ENCODE assay signal across 31 cellular contexts in genomic region chr4:77332696-77333270, GRCh38.
DNase-seq lines count a peak whose midpoint lies in the region; ATAC-seq and TF ChIP-seq lines count a peak whose summit lies in the region.
"Had no signal": no experiment of that assay in that cellular context is flagged by ENCODE, and none has a peak within 500 bp of the region (broad histone marks: within the 10 kb centered on the region; RNA-seq: fewer than 3 reads in every experiment).

No MANE protein-coding gene starts in this region.

- DNase-seq in DMS53 (lab: John Stamatoyannopoulos, UW): peak; percentile 8
- DNase-seq in DMS53 treated with DMSO at 0.1 percent for 48 hours (lab: John Stamatoyannopoulos, UW; ENCODE audit: unreplicated experiment): no peak
- peak; percentile 22 for DNase-seq in LoVo (ENCODE audit: low spot score)
- DNase-seq in mammary epithelial cell: peak; percentile 35
- peak; percentile 13 for DNase-seq in neural progenitor cell (ENCODE audit: low spot score)
- DNase-seq in GM13976 (ENCODE audit: low spot score): no peak
- DNase-seq: activated CD4-positive, alpha-beta memory T cell treated with anti-CD3 and anti-CD28 coated beads, Interleukin-2, amount 10 ng/mL, durations not matched to agents 7 days and 5 days; activated CD4-positive, CD25-positive, alpha-beta regulatory T cell treated with anti-CD3 and anti-CD28 coated beads, Interleukin-2, amount 50 U/mL, for 72 hours; activated effector memory CD4-positive, alpha-beta T cell treated with Interleukin-2 at 50 U/mL for 16 hours; activated naive CD8-positive, alpha-beta T cell treated with anti-CD3 and anti-CD28 coated beads, Interleukin-2, amount 50 U/mL, for 24 hours; Calu3; kidney; lower lobe of right lung; NCI-H2081; NCI-H345; NCI-H82; RPMI8226; stimulated activated CD4-positive, alpha-beta T cell treated with anti-CD3 and anti-CD28 coated beads, Interleukin-4, amount 100 ng/mL, for 4 hours had no signal

- H4K20me1 ChIP-seq in mammary epithelial cell (ENCODE audit: insufficient read depth, low read length) (no peaks in the 10 kb centered on the region), neural progenitor cell (ENCODE audit: low read depth) (no peaks in the 10 kb centered on the region)

- H3K4me3 Mint-ChIP-seq in neural progenitor cell: no peak overlapping the region
- H3K4me3 Mint-ChIP-seq: activated CD4-positive, alpha-beta memory T cell treated with anti-CD3 and anti-CD28 coated beads, Interleukin-2, amount 10 ng/mL, durations not matched to agents 7 days and 5 days; activated naive CD8-positive, alpha-beta T cell treated with anti-CD3 and anti-CD28 coated beads, Interleukin-2, amount 50 U/mL, for 24 hours; brain; CD14-positive monocyte; neural crest cell; stimulated activated memory B cell treated with anti-CD40 and anti-IgM and Interleukin-4, amounts not matched to agents 10 μg/mL and 1 μg/mL and 100 μg/mL, for 72 hours; T-helper 1 cell treated with Interleukin-12 subunit alpha and Interleukin-12 subunit beta and Interleukin-4 antibody, amounts not matched to agents 30 μg/mL and 1 μg/mL, for 36 hours had no signal

- H3F3A ChIP-seq in neural progenitor cell (ENCODE audit: low read depth): no peaks in the 10 kb centered on the region

- H3K4me2 ChIP-seq in mammary epithelial cell (ENCODE audit: insufficient read depth, low read depth, low read length) (no peak overlapping the region), neural progenitor cell (no peak overlapping the region)

- no peaks in the 10 kb centered on the region for H3K4me1 Mint-ChIP-seq in neural progenitor cell
- H3K4me1 Mint-ChIP-seq: activated CD4-positive, alpha-beta memory T cell treated with anti-CD3 and anti-CD28 coated beads, Interleukin-2, amount 10 ng/mL, durations not matched to agents 7 days and 5 days; activated naive CD8-positive, alpha-beta T cell treated with anti-CD3 and anti-CD28 coated beads, Interleukin-2, amount 50 U/mL, for 24 hours; brain; CD14-positive monocyte; neural crest cell; stimulated activated memory B cell treated with anti-CD40 and anti-IgM and Interleukin-4, amounts not matched to agents 10 μg/mL and 1 μg/mL and 100 μg/mL, for 72 hours had no signal

- H3K27me3 ChIP-seq in mammary epithelial cell (ENCODE audit: insufficient read depth, low read length) (no peaks in the 10 kb centered on the region), neural progenitor cell (no peaks in the 10 kb centered on the region)
- H3K27me3 ChIP-seq: right atrium auricular region, suprapubic skin had no signal

- H3K27me3 Mint-ChIP-seq in neural progenitor cell (ENCODE audit: insufficient read depth, low read depth): no peaks in the 10 kb centered on the region
- H3K27me3 Mint-ChIP-seq: activated CD4-positive, alpha-beta memory T cell treated with anti-CD3 and anti-CD28 coated beads, Interleukin-2, amount 10 ng/mL, durations not matched to agents 7 days and 5 days had no signal

- H3K27ac Mint-ChIP-seq in neural progenitor cell: no peak overlapping the region
- H3K27ac Mint-ChIP-seq: activated CD4-positive, alpha-beta memory T cell treated with anti-CD3 and anti-CD28 coated beads, Interleukin-2, amount 10 ng/mL, durations not matched to agents 7 days and 5 days; activated naive CD8-positive, alpha-beta T cell treated with anti-CD3 and anti-CD28 coated beads, Interleukin-2, amount 50 U/mL, for 24 hours; CD14-positive monocyte; stimulated activated memory B cell treated with anti-CD40 and anti-IgM and Interleukin-4, amounts not matched to agents 10 μg/mL and 1 μg/mL and 100 μg/mL, for 72 hours; T-helper 1 cell treated with Interleukin-12 subunit alpha and Interleukin-12 subunit beta and Interleukin-4 antibody, amounts not matched to agents 30 μg/mL and 1 μg/mL, for 36 hours had no signal

- in situ Hi-C loops in mammary epithelial cell (cut with MboI; ENCODE audit: low sequenced_read_pairs in 2 of 2) (no loop called here), GM13976 (cut with MboI; ENCODE audit: low sequenced_read_pairs, unreplicated experiment) (no loop called here)

- intact Hi-C loops in mammary epithelial cell (cut with micrococcal nuclease): no loop called here

- H3K36me3 ChIP-seq in mammary epithelial cell (ENCODE audit: insufficient read depth, low read length) (no peaks in the 10 kb centered on the region), neural progenitor cell (no peaks in the 10 kb centered on the region)
- H3K36me3 ChIP-seq: lower lobe of right lung, right atrium auricular region, suprapubic skin had no signal

- WGBS in mammary epithelial cell (ENCODE audit: low coverage, missing lambda C conversion rate): 30% methylated on average over 2 of the region's 2 CpGs

- H2AFZ ChIP-seq in mammary epithelial cell (ENCODE audit: low read depth, low read length) (no peak overlapping the region), neural progenitor cell (replicated peaks) (peak overlapping the region; percentile 30)
- H2AFZ ChIP-seq: parathyroid adenoma had no signal

- no peaks in the 10 kb centered on the region for H3K36me3 Mint-ChIP-seq in neural progenitor cell
- H3K36me3 Mint-ChIP-seq: brain, CD14-positive monocyte had no signal

- H3K79me2 ChIP-seq in mammary epithelial cell (ENCODE audit: insufficient read depth, low read length) (no peaks in the 10 kb centered on the region), neural progenitor cell (ENCODE audit: low read depth) (no peaks in the 10 kb centered on the region)
- H3K79me2 ChIP-seq: parathyroid adenoma had no signal

- dilution Hi-C loops in mammary epithelial cell (cut with HindIII; ENCODE audit: low sequenced_read_pairs): no loop called here

- H3K27ac ChIP-seq in mammary epithelial cell (ENCODE audit: insufficient read depth, low read depth, low read length) (no peak overlapping the region), neural progenitor cell (peak overlapping the region; percentile 63)
- H3K27ac ChIP-seq: 22Rv1, epithelial cell of prostate, HL-60, lower lobe of right lung, parathyroid adenoma, right atrium auricular region, suprapubic skin had no signal

- H3K4me1 ChIP-seq in mammary epithelial cell (ENCODE audit: insufficient read depth, low read length): peaks cover 20% of the 10 kb centered on the region
- H3K4me1 ChIP-seq in neural progenitor cell: peaks cover 14% of the 10 kb centered on the region
- H3K4me1 ChIP-seq: lower lobe of right lung, parathyroid adenoma, right atrium auricular region, suprapubic skin had no signal

- BruUV-seq in mammary epithelial cell (replicated peaks; lab: Mats Ljungman, UMichigan): no TSS peak

- ATAC-seq in HG02840 (IDR thresholded peaks at IDR 0.05; ENCODE audit: low FRiP score, unreplicated experiment): no peak
- no peak for ATAC-seq in GM21367 (IDR thresholded peaks at IDR 0.05; ENCODE audit: unreplicated experiment)
- ATAC-seq: activated naive CD8-positive, alpha-beta T cell treated with anti-CD3 and anti-CD28 coated beads, Interleukin-2, amount 50 U/mL, for 24 hours; lower lobe of right lung; stimulated activated memory B cell treated with anti-CD40 and anti-IgM and Interleukin-4, amounts not matched to agents 10 μg/mL and 1 μg/mL and 100 μg/mL, for 72 hours had no signal

- H3K4me3 ChIP-seq in mammary epithelial cell (replicated peaks in 1 of 3; ENCODE audit: insufficient read depth in 1 of 3, low read depth in 2 of 3, low read length in 3 of 3) (no peak overlapping the region), neural progenitor cell (no peak overlapping the region)
- H3K4me3 ChIP-seq: lower lobe of right lung, right atrium auricular region, suprapubic skin had no signal

- H3K9ac ChIP-seq in mammary epithelial cell (ENCODE audit: insufficient read depth, low read length): no peak overlapping the region
- H3K9ac ChIP-seq in neural progenitor cell: no peak overlapping the region
- H3K9ac ChIP-seq: parathyroid adenoma had no signal

- peaks cover 14% of the 10 kb centered on the region for H3K9me3 Mint-ChIP-seq in neural progenitor cell

- no peak for TF ChIP-seq CTCF in mammary epithelial cell (conservative IDR thresholded peaks at IDR 0.05 in 1 of 2, IDR thresholded peaks at IDR 0.05 in 1 of 2; ENCODE audit: extremely low read depth in 1 of 2, insufficient read depth in 1 of 2, low read depth in 1 of 2, low read length in 2 of 2)
- TF ChIP-seq CTCF in neural progenitor cell (IDR thresholded peaks at IDR 0.05): no peak
- no peak for TF ChIP-seq CTCF in GM13976 (IDR thresholded peaks at IDR 0.05; ENCODE audit: borderline replicate concordance, control extremely low read depth, extremely low read depth, insufficient read depth, missing control alignments)

- CTCF ChIA-PET in mammary epithelial cell (lab: Charles Lee; ENCODE audit: low non-redundant PET): interaction anchor here (0.6 kb wide), 1 partner anchor 563 kb away, joined by 4 read pairs; no protein-coding TSS in a partner anchor

- H3K9me3 ChIP-seq in mammary epithelial cell (replicated peaks; ENCODE audit: insufficient read depth, low read length) (peaks cover 43% of the 10 kb centered on the region), neural progenitor cell (ENCODE audit: low read depth) (no peaks in the 10 kb centered on the region)

Comparison
In these comparisons a context has a peak if more than half of its experiments do, and no peak if none do; other contexts are left out.
1. DNase-seq: peak in DMS53 (single experiment), LoVo (single experiment), mammary epithelial cell (single experiment) and neural progenitor cell (single experiment); none in DMS53 treated with DMSO at 0.1 percent for 48 hours (single experiment) and GM13976 (single experiment).